1 cellular context compared by ENCODE assay signal in the genomic region with DNA sequence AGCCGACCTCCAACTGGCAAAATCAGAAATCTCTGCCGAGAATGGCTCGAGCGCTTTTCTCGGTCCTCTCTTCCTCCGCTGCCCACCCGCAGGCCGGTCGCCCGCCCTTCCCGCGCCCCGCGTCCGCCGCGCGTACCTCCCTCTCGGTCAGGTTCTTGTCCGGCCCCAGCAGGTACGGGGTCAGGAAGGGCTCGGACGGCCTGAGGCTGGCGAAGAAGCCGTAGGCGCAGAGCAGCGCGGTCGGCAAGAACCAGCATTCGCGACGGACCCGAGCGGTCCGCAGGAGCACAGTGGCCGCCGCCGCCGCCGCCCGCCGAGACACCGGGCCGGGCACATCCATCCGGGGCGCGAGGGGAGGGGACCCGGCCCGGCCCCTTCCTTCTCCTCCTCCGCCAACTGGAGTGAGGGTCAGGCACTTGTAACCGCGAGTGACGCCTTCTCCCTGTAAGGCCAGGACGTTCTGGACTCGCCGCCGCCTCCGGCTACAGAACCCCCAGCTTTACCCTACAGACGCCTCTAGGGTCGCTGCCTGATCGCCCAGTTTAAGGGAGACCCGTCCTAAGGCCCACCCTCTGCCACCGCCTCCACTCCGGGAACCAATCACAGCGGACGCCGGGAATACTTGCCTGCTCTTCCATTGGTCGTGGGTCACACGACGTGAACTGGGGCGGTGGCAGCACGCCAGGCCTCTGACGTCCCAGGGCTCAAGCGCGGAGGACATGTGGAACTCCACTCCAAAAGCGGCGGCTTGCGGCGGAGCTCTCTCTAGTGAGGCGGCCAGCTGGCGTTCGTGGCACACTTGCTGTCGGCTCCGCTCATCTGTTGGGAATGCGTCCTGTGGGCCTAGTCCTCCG.
TF ChIP-seq lines count a peak whose summit lies in the region.

A gene with protein sequence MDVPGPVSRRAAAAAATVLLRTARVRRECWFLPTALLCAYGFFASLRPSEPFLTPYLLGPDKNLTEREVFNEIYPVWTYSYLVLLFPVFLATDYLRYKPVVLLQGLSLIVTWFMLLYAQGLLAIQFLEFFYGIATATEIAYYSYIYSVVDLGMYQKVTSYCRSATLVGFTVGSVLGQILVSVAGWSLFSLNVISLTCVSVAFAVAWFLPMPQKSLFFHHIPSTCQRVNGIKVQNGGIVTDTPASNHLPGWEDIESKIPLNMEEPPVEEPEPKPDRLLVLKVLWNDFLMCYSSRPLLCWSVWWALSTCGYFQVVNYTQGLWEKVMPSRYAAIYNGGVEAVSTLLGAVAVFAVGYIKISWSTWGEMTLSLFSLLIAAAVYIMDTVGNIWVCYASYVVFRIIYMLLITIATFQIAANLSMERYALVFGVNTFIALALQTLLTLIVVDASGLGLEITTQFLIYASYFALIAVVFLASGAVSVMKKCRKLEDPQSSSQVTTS (minus strand): TSS at position 518 of the 854 bp plus-strand sequence. CDS start 178 bp downstream, at position 340.

TF ChIP-seq in IMR-90, 13 proteins besides CTCF, POLR2A, EP300 and RAD21 (continued from another document):
- TF ChIP-seq USF2 (IDR thresholded peaks at IDR 0.05; ENCODE audit: low read depth, low read length) (peak; percentile 72), MAZ (IDR thresholded peaks at IDR 0.05; ENCODE audit: borderline replicate concordance, low read depth, low read length) (peak; percentile 13; the same call in 1 of the 2 replicates), MXI1 (IDR thresholded peaks at IDR 0.05; ENCODE audit: borderline replicate concordance, low read depth, low read length) (peak; percentile 84; the same call in 1 of the 2 replicates), BHLHE40 (IDR thresholded peaks at IDR 0.05; ENCODE audit: low read depth, low read length) (peak; percentile 83), NFE2L2 (IDR thresholded peaks at IDR 0.05; ENCODE audit: low read depth, low read length) (peak; percentile 11; the same call in 1 of the 2 replicates), SMC3 (IDR thresholded peaks at IDR 0.05; ENCODE audit: low read depth, low read length) (no peak), MAFK (IDR thresholded peaks at IDR 0.05; ENCODE audit: low read depth, low read length) (no peak), FOS (IDR thresholded peaks at IDR 0.05; ENCODE audit: low read depth, low read length) (peak; percentile 43; the same call in 1 of the 2 replicates), CEBPB (IDR thresholded peaks at IDR 0.05; ENCODE audit: low read depth, low read length) (no peak)
- TF ChIP-seq, protein P1, sequence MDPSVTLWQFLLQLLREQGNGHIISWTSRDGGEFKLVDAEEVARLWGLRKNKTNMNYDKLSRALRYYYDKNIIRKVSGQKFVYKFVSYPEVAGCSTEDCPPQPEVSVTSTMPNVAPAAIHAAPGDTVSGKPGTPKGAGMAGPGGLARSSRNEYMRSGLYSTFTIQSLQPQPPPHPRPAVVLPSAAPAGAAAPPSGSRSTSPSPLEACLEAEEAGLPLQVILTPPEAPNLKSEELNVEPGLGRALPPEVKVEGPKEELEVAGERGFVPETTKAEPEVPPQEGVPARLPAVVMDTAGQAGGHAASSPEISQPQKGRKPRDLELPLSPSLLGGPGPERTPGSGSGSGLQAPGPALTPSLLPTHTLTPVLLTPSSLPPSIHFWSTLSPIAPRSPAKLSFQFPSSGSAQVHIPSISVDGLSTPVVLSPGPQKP (IDR thresholded peaks at IDR 0.05; ENCODE audit: borderline replicate concordance, low read depth, low read length): no peak
